Comparison of ENCODE assay signal across 1 cellular context in genomic region chr6:43490523-43490939, GRCh38.
TF ChIP-seq lines count a peak whose summit lies in the region.

No MANE protein-coding gene starts in this region.

TF ChIP-seq in HepG2, 621 proteins besides CTCF, POLR2A, EP300 and RAD21 (continued from another document and continues in another):
- TF ChIP-seq ZFP36L1 (CRISPR knock-in tag; IDR thresholded peaks at IDR 0.05) (0 out of 2 replicates have a peak, but pooled peaks have one; percentile 32), SAFB2 (CRISPR knock-in tag; IDR thresholded peaks at IDR 0.05; ENCODE audit: borderline replicate concordance, low read depth) (no peak), SETDB1 (CRISPR knock-in tag; IDR thresholded peaks at IDR 0.05; ENCODE audit: borderline replicate concordance) (no peak), ZNF574 (CRISPR knock-in tag; IDR thresholded peaks at IDR 0.05) (no peak), BCLAF1 (IDR thresholded peaks at IDR 0.05) (no peak), MYC (CRISPR knock-in tag; IDR thresholded peaks at IDR 0.05; ENCODE audit: borderline replicate concordance) (no peak), MEIS1 (CRISPR knock-in tag; IDR thresholded peaks at IDR 0.05; ENCODE audit: borderline replicate concordance) (no peak; the same call in 1 of the 2 replicates), PCBP2 (optimal IDR thresholded peaks at IDR 0.05; ENCODE audit: low read depth, low read length, poor library complexity, severe bottlenecking) (no peak), ZNF3 (CRISPR knock-in tag; IDR thresholded peaks at IDR 0.05) (no peak), ZNF451 (CRISPR knock-in tag; IDR thresholded peaks at IDR 0.05) (no peak), SRSF1 (optimal IDR thresholded peaks at IDR 0.05; ENCODE audit: low read depth, low read length) (peak; percentile 87), POGZ (CRISPR knock-in tag; IDR thresholded peaks at IDR 0.05) (no peak), U2AF1 (optimal IDR thresholded peaks at IDR 0.05; ENCODE audit: low read depth, low read length) (peak; percentile 77), SMAD9 (CRISPR knock-in tag; IDR thresholded peaks at IDR 0.05) (no peak), ZNF687 (CRISPR knock-in tag; IDR thresholded peaks at IDR 0.05) (no peak), JUND (CRISPR knock-in tag; IDR thresholded peaks at IDR 0.05) (no peak), MXD4 (CRISPR knock-in tag; IDR thresholded peaks at IDR 0.05) (no peak), ARID4A (CRISPR knock-in tag; IDR thresholded peaks at IDR 0.05; ENCODE audit: borderline replicate concordance) (no peak; the same call in 1 of the 2 replicates), MTF1 (CRISPR knock-in tag; IDR thresholded peaks at IDR 0.05) (no peak), ZNF251 (CRISPR knock-in tag; IDR thresholded peaks at IDR 0.05) (no peak), ZNF382 (CRISPR knock-in tag; IDR thresholded peaks at IDR 0.05; ENCODE audit: borderline replicate concordance) (no peak), KDM6A (CRISPR knock-in tag; IDR thresholded peaks at IDR 0.05; ENCODE audit: low read depth) (peak; percentile 94), ZNF235 (CRISPR knock-in tag; IDR thresholded peaks at IDR 0.05; ENCODE audit: borderline replicate concordance) (no peak), ZNF230 (CRISPR knock-in tag; IDR thresholded peaks at IDR 0.05) (0 out of 2 replicates have a peak, but pooled peaks have one; percentile 77), SCMH1 (CRISPR knock-in tag; IDR thresholded peaks at IDR 0.05; ENCODE audit: borderline replicate concordance) (no peak), ADNP (CRISPR knock-in tag; IDR thresholded peaks at IDR 0.05) (0 out of 2 replicates have a peak, but pooled peaks have one; percentile 59), KMT2B (CRISPR knock-in tag; IDR thresholded peaks at IDR 0.05) (no peak), RCOR2 (CRISPR knock-in tag; IDR thresholded peaks at IDR 0.05) (peak; percentile 81; the same call in 1 of the 2 replicates), ZNF777 (CRISPR knock-in tag; IDR thresholded peaks at IDR 0.05) (no peak), HMGA1 (CRISPR knock-in tag; conservative IDR thresholded peaks at IDR 0.05) (no peak), MIXL1 (CRISPR knock-in tag; IDR thresholded peaks at IDR 0.05) (no peak), ZNF460 (CRISPR knock-in tag; IDR thresholded peaks at IDR 0.05; ENCODE audit: borderline replicate concordance) (peak; percentile 88; the same call in 1 of the 2 replicates), JUN (CRISPR knock-in tag; IDR thresholded peaks at IDR 0.05) (no peak), LBX2 (CRISPR knock-in tag; IDR thresholded peaks at IDR 0.05; ENCODE audit: borderline replicate concordance) (no peak), GPBP1L1 (CRISPR knock-in tag; IDR thresholded peaks at IDR 0.05) (no peak), E2F1 (CRISPR knock-in tag; IDR thresholded peaks at IDR 0.05) (no peak), IRF9 (CRISPR knock-in tag; IDR thresholded peaks at IDR 0.05; ENCODE audit: borderline replicate concordance) (no peak), ATF1 (CRISPR knock-in tag; IDR thresholded peaks at IDR 0.05) (no peak), GABPA (IDR thresholded peaks at IDR 0.05; ENCODE audit: low read depth, low read length) (no peak), GABPA (CRISPR knock-in tag; IDR thresholded peaks at IDR 0.05; ENCODE audit: low read depth) (peak; percentile 70; the same call in 1 of the 2 replicates), ZNF800 (CRISPR knock-in tag; IDR thresholded peaks at IDR 0.05) (no peak), ZNF605 (CRISPR knock-in tag; IDR thresholded peaks at IDR 0.05) (no peak)
